In the genomic region with DNA sequence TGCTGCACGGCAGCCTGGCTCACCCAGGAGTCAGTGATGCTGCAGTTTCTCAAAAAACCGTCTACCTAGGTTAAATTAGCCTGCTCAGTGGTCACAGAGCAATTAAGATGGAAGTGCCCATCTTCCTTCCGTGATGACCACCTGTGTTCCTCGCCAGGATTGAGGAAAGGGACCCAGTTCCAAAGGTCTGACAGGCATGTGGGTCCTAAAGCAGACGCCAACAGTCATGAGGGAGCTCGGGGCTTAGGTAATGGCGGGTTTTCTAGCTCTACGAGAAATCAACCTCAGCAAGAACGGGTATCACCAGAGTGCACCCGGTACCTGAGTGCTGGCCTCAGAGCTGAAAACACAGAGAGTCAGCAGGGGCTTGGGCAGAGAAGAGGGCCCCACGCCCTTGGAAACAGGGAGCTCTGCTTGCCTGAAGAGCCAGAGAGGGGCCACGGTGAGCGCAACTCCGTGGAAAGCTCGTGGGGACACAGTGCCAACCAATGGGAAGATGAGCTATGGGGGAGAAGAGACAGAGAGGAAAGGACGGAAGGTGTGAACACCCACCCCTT, we compare ENCODE assay signal across 9 cellular contexts. TPM values are rescaled to one million over a fixed set of nuclear protein-coding genes. Genes with fewer than 3 reads are reported as not detected.
DNase-seq lines count a peak whose midpoint lies in the region; ATAC-seq and TF ChIP-seq lines count a peak whose summit lies in the region.
"Had no signal": no experiment of that assay in that cellular context is flagged by ENCODE, and none has a peak within 500 bp of the region (broad histone marks: within the 10 kb centered on the region; RNA-seq: fewer than 3 reads in every experiment).

No MANE protein-coding gene starts in this region.

- no peak overlapping the region for H2AFZ ChIP-seq in mesenchymal stem cell (ENCODE audit: low read depth, low read length)

- H3K14ac ChIP-seq in mesenchymal stem cell (ENCODE audit: low read length in 2 of 2): no peak overlapping the region

- no peak for TF ChIP-seq POLR2A in tibial nerve (IDR thresholded peaks at IDR 0.05)

- no peak overlapping the region for H3K23ac ChIP-seq in mesenchymal stem cell (ENCODE audit: low read length in 2 of 2)

- no peak overlapping the region for H4K8ac ChIP-seq in mesenchymal stem cell (ENCODE audit: low read length)

- H3K9me3 ChIP-seq in mesenchymal stem cell (ENCODE audit: control insufficient read depth, low read length): no peaks in the 10 kb centered on the region
- H3K9me3 ChIP-seq in tibial nerve: no peaks in the 10 kb centered on the region

- 84% methylated on average over 15 of the region's 16 CpGs for WGBS in mesenchymal stem cell
- 69 to 80% methylated on average over 15 to 16 of the region's 16 CpGs for WGBS in tibial nerve, 2 donors

- H3K79me1 ChIP-seq in mesenchymal stem cell (replicated peaks; ENCODE audit: low read length, poor library complexity, severe bottlenecking): no peaks in the 10 kb centered on the region

- H3K4me1 Mint-ChIP-seq in activated T-helper 2 cell treated with anti-CD3 and anti-CD28 coated beads, Interferon-gamma antibody, Interleukin-2, Interleukin-4, amounts not matched to agents 10 μg/mL and 5 μg/mL and 100 μg/mL, durations not matched to agents 14 hours and 24 hours and 36 hours (ENCODE audit: low read depth): peaks cover 27% of the 10 kb centered on the region
- H3K4me1 Mint-ChIP-seq in type B pancreatic cell (ENCODE audit: unreplicated experiment): peaks cover 17% of the 10 kb centered on the region

- H3K4me1 ChIP-seq in mesenchymal stem cell (ENCODE audit: control insufficient read depth, insufficient read depth, low read depth, low read length): peaks cover 20% of the 10 kb centered on the region
- H3K4me1 ChIP-seq in tibial nerve: peaks cover 0 to 22% (median 12%) of the 10 kb centered on the region in 4 donors

- H2BK12ac ChIP-seq in mesenchymal stem cell (ENCODE audit: low read length in 2 of 2): peak overlapping the region in 1 of 2 experiments; percentile 67

- peak overlapping the region; percentile 83 for H3K27ac Mint-ChIP-seq in activated T-helper 2 cell treated with anti-CD3 and anti-CD28 coated beads, Interferon-gamma antibody, Interleukin-2, Interleukin-4, amounts not matched to agents 10 μg/mL and 5 μg/mL and 100 μg/mL, durations not matched to agents 14 hours and 24 hours and 36 hours
- peak overlapping the region; percentile 48 for H3K27ac Mint-ChIP-seq in type B pancreatic cell

- ATAC-seq in Right ventricle myocardium inferior (no peak), left cardiac atrium (no peak), HG02588 (IDR thresholded peaks at IDR 0.05; ENCODE audit: unreplicated experiment) (no peak)

- H3K27me3 Mint-ChIP-seq in activated T-helper 2 cell treated with anti-CD3 and anti-CD28 coated beads, Interferon-gamma antibody, Interleukin-2, Interleukin-4, amounts not matched to agents 10 μg/mL and 5 μg/mL and 100 μg/mL, durations not matched to agents 14 hours and 24 hours and 36 hours (ENCODE audit: low read depth): no peaks in the 10 kb centered on the region
- H3K27me3 Mint-ChIP-seq in type B pancreatic cell: peaks cover 3% of the 10 kb centered on the region

- H3K27ac ChIP-seq in mesenchymal stem cell (ENCODE audit: low read length, poor library complexity, severe bottlenecking) (no peak overlapping the region), tibial nerve (no peak overlapping the region)

- H4K91ac ChIP-seq in mesenchymal stem cell (ENCODE audit: low read length): no peak overlapping the region

- no peak for TF ChIP-seq EP300 in tibial nerve (IDR thresholded peaks at IDR 0.05)

- H3K27me3 ChIP-seq in mesenchymal stem cell (ENCODE audit: control insufficient read depth in 1 of 2, insufficient read depth in 1 of 2, low read length in 2 of 2): peaks cover 0 to 15% of the 10 kb centered on the region in 2 experiments
- no peaks in the 10 kb centered on the region for H3K27me3 ChIP-seq in tibial nerve

- no peak overlapping the region for H3K4me3 Mint-ChIP-seq in activated T-helper 2 cell treated with anti-CD3 and anti-CD28 coated beads, Interferon-gamma antibody, Interleukin-2, Interleukin-4, amounts not matched to agents 10 μg/mL and 5 μg/mL and 100 μg/mL, durations not matched to agents 14 hours and 24 hours and 36 hours (ENCODE audit: low read depth)
- peak overlapping the region; percentile 75 for H3K4me3 Mint-ChIP-seq in type B pancreatic cell

- H2AK5ac ChIP-seq in mesenchymal stem cell (ENCODE audit: low read length, severe bottlenecking): no peak overlapping the region

- H3K4me3 ChIP-seq in mesenchymal stem cell (ENCODE audit: insufficient read depth in 1 of 2, low read depth in 1 of 2, low read length in 2 of 2): no peak overlapping the region
- H3K4me3 ChIP-seq in tibial nerve: peak overlapping the region in 1 of 4 donors; percentile 23
- H3K4me3 ChIP-seq: lung had no signal

- TF ChIP-seq CTCF in type B pancreatic cell (conservative IDR thresholded peaks at IDR 0.05) (no peak), tibial nerve (IDR thresholded peaks at IDR 0.05) (no peak)

- no peaks in the 10 kb centered on the region for H3K9me3 Mint-ChIP-seq in activated T-helper 2 cell treated with anti-CD3 and anti-CD28 coated beads, Interferon-gamma antibody, Interleukin-2, Interleukin-4, amounts not matched to agents 10 μg/mL and 5 μg/mL and 100 μg/mL, durations not matched to agents 14 hours and 24 hours and 36 hours
- no peaks in the 10 kb centered on the region for H3K9me3 Mint-ChIP-seq in type B pancreatic cell

- H3K36me3 Mint-ChIP-seq in activated T-helper 2 cell treated with anti-CD3 and anti-CD28 coated beads, Interferon-gamma antibody, Interleukin-2, Interleukin-4, amounts not matched to agents 10 μg/mL and 5 μg/mL and 100 μg/mL, durations not matched to agents 14 hours and 24 hours and 36 hours (ENCODE audit: low read depth): peaks cover 7% of the 10 kb centered on the region
- H3K36me3 Mint-ChIP-seq in type B pancreatic cell: peaks cover 12% of the 10 kb centered on the region

- no peaks in the 10 kb centered on the region for H3K36me3 ChIP-seq in mesenchymal stem cell (ENCODE audit: control insufficient read depth in 1 of 2, insufficient read depth in 2 of 2, low read depth in 1 of 2, low read length in 2 of 2)
- H3K36me3 ChIP-seq in tibial nerve: no peaks in the 10 kb centered on the region

- DNase-seq in Right ventricle myocardium inferior (ENCODE audit: missing footprints): peak; percentile 32
- DNase-seq in left cardiac atrium: no peak
- DNase-seq in activated T-helper 2 cell treated with anti-CD3 and anti-CD28 coated beads, Interferon-gamma antibody, Interleukin-2, Interleukin-4, amounts not matched to agents 10 μg/mL and 5 μg/mL and 100 μg/mL, durations not matched to agents 14 hours and 24 hours and 36 hours (ENCODE audit: low spot score): no peak
- DNase-seq in mesenchymal stem cell: no peak
- no peak for DNase-seq in type B pancreatic cell (ENCODE audit: extremely low spot score, unreplicated experiment)
- DNase-seq in tibial nerve (ENCODE audit: low spot score in 2 of 2): no peak
- DNase-seq in stimulated activated CD4-positive, alpha-beta T cell treated with anti-CD3 and anti-CD28 coated beads, Interleukin-2, amount 100 ng/mL, for 24 hours: no peak

- peak overlapping the region in 1 of 2 experiments; percentile 25 for H3K18ac ChIP-seq in mesenchymal stem cell (ENCODE audit: low read depth in 1 of 2, low read length in 2 of 2)

- H3K4me2 ChIP-seq in mesenchymal stem cell (ENCODE audit: low read length, poor library complexity, severe bottlenecking): no peak overlapping the region

- H3K4ac ChIP-seq in mesenchymal stem cell (ENCODE audit: low read depth in 1 of 2, low read length in 2 of 2): no peak overlapping the region

- intact Hi-C loops in Right ventricle myocardium inferior (cut with DNase I): loop anchor here (1.0 to 10.0 kb wide), 4 partner anchors 13 to 149 kb away; no protein-coding TSS in a partner anchor
- intact Hi-C loops in left cardiac atrium (cut with DNase I): loop anchor here in 1 of 2 donors (10.0 kb wide), 1 partner anchor 299 kb away; a partner anchor contains a TSS
- intact Hi-C loops in activated T-helper 2 cell treated with anti-CD3 and anti-CD28 coated beads, Interferon-gamma antibody, Interleukin-2, Interleukin-4, amounts not matched to agents 10 μg/mL and 5 μg/mL and 100 μg/mL, durations not matched to agents 14 hours and 24 hours and 36 hours (cut with micrococcal nuclease): loop anchor here (2.0 to 5.0 kb wide), 3 partner anchors 13 to 76 kb away; no protein-coding TSS in a partner anchor

- no peak overlapping the region for H2BK120ac ChIP-seq in mesenchymal stem cell (ENCODE audit: low read depth, low read length)

- H2BK5ac ChIP-seq in mesenchymal stem cell (ENCODE audit: low read depth, low read length, poor library complexity, severe bottlenecking): no peak overlapping the region

- H2BK15ac ChIP-seq in mesenchymal stem cell (ENCODE audit: low read depth, poor library complexity, severe bottlenecking): peak overlapping the region; percentile 38

- peak overlapping the region; percentile 69 for H3K9ac ChIP-seq in mesenchymal stem cell (ENCODE audit: low read length)

RNA-seq across cellular contexts. Expression of a gene that starts 34.3 kb away (rescaled TPM):
- total RNA-seq in Right ventricle myocardium inferior: 18.6 TPM
- total RNA-seq in left cardiac atrium: 10 to 100 TPM; 18.4 to 19.1 TPM
- 86.8 and 91.3 TPM in 2 replicates for total RNA-seq in activated T-helper 2 cell treated with anti-CD3 and anti-CD28 coated beads, Interferon-gamma antibody, Interleukin-2, Interleukin-4, amounts not matched to agents 10 μg/mL and 5 μg/mL and 100 μg/mL, durations not matched to agents 14 hours and 24 hours and 36 hours
- polyA plus RNA-seq in mesenchymal stem cell (2013, experiment 1 of 2): 10.8 TPM
- 10.1 TPM for polyA plus RNA-seq in mesenchymal stem cell (2013, experiment 2 of 2)
- total RNA-seq in type B pancreatic cell (ENCODE audit: low replicate concordance): 97.6 and 139 TPM in 2 replicates
- total RNA-seq in tibial nerve: 10 to 100 TPM; 17.4 to 28.4 (median 25.0) TPM
